22 cellular contexts compared by ENCODE assay signal in the genomic region with DNA sequence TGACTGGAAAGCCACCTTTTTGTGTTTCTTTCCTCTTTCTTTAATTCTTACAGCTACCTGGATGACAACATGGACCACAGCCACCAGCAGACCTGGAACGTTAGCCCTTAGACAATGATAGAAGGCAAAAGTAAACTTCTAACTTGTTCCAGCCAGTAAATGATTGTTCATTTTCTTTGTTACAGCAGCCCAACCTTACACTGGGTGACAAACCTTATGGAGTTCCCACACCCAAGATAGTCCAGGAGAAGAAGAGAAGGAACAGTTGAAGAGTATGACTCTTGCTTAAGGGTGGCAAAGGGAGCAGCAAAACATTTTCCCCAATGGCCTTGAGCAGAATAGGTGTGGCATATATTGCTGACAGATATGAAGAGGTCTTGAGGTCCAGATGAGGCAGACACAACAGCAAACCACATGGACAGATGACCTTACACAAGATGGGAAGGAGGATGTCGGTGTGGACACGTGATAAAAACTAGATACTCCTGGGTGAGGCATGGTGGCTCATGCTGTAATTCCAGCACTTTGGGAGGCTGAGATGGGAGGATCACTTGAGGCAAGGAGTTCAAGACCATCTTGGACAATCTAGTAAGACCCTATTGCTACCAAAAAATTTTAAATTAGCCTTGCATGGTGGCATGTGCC.
"Had no signal": no experiment of that assay in that cellular context is flagged by ENCODE, and none has a peak within 500 bp of the region (broad histone marks: within the 10 kb centered on the region; RNA-seq: fewer than 3 reads in every experiment).

No MANE protein-coding gene starts in this region.

- DNase-seq: activated CD4-positive, alpha-beta T cell treated with anti-CD3 and anti-CD28 coated beads for 4 hours; activated CD4-positive, alpha-beta T cell treated with anti-CD3 and anti-CD28 coated beads, Interleukin-2, amount 50 U/mL, for 48 hours; activated CD4-positive, CD25-positive, alpha-beta regulatory T cell; activated CD8-positive, alpha-beta memory T cell treated with anti-CD3 and anti-CD28 coated beads, Interleukin-2, amount 50 U/mL, for 48 hours; activated naive CD4-positive, alpha-beta T cell; activated naive CD8-positive, alpha-beta T cell treated with anti-CD3 and anti-CD28 coated beads for 36 hours; activated T-cell treated with anti-CD3 and anti-CD28 coated beads, Interleukin-2, amount 50 U/mL, for 4 hours; cerebellar nuclear complex; endodermal cell; heart right ventricle; naive thymus-derived CD8-positive, alpha-beta T cell; sigmoid colon; stimulated activated CD4-positive, alpha-beta T cell treated with anti-CD3 and anti-CD28 coated beads, Interleukin-15, amount 100 ng/mL, for 24 hours; stomach; SW 1271; T-helper 17 cell had no signal

- H3K4me3 ChIP-seq: breast epithelium, coronary artery, heart right ventricle, sigmoid colon, smooth muscle cell, stomach had no signal

- H3K4me2 ChIP-seq: smooth muscle cell had no signal

- H3K36me3 ChIP-seq: breast epithelium, heart right ventricle, neutrophil, sigmoid colon, stomach had no signal

- ATAC-seq: activated T-cell treated with anti-CD3 and anti-CD28 coated beads, Interleukin-2, amount 50 U/mL, for 4 hours; heart right ventricle; naive thymus-derived CD8-positive, alpha-beta T cell; stimulated activated memory B cell treated with anti-CD40 and anti-IgM and Interleukin-4, amounts not matched to agents 10 μg/mL and 1 μg/mL and 100 μg/mL, for 72 hours; T-helper 17 cell had no signal

- H3K27ac ChIP-seq: breast epithelium, coronary artery, heart right ventricle, neutrophil, sigmoid colon had no signal

- H3K4me1 ChIP-seq: breast epithelium, heart right ventricle, sigmoid colon had no signal

- FAIRE-seq: keratinocyte had no signal

- H3K27me3 ChIP-seq: breast epithelium, sigmoid colon, stomach had no signal

- H3K9me3 ChIP-seq: breast epithelium, neutrophil, sigmoid colon, stomach had no signal
